In the genomic region with DNA sequence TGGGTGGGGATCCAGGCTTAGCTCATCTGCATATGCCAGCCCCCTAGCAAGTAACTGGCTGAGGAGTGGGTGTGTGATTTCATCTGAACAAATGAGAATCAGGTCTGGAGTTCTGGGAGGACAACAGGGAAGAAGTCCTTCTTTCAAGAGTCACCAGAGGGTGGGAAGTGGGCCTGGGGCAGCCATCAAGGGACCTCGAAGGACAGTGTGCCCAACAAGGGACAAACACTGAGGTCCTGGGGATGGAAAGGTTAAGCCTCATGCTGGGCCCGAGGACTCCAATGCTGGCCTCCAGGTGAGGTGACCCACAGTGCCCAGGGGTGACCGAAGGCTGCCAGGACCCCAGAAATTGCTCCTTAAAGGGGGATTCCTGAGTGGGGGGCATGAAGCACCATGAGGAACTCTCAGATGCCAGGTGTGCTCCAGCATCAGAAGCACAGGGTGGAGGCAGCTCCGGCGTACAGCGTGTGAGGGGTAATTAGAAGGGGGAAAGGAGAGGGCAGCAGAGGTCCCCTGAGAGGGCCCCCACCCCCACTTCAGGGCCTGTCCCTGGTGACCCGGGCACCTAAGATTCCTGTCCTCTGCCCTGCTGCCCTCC, we compare ENCODE assay signal across 2 cellular contexts.
TF ChIP-seq lines count a peak whose summit lies in the region.

No MANE protein-coding gene starts in this region.

TF ChIP-seq in H1, 55 proteins besides CTCF, POLR2A, EP300 and RAD21:
- TF ChIP-seq SIRT6 (IDR thresholded peaks at IDR 0.05; ENCODE audit: low read length) (no peak), ZNF274 (IDR thresholded peaks at IDR 0.05; ENCODE audit: borderline replicate concordance, extremely low read depth, low read length) (no peak), SP4 (IDR thresholded peaks at IDR 0.05; ENCODE audit: low read length) (no peak), KDM4A (IDR thresholded peaks at IDR 0.05; ENCODE audit: low read depth, low read length, severe bottlenecking) (no peak)

TF ChIP-seq in SK-N-SH treated with all-trans-retinoic acid at 6 μM for 48 hours, 23 proteins besides CTCF, POLR2A, EP300 and RAD21:
- TF ChIP-seq ARNTL (CRISPR knock-in tag; IDR thresholded peaks at IDR 0.05; ENCODE audit: borderline replicate concordance, low read depth), result no peak
- no peak for TF ChIP-seq ZNF8 (CRISPR knock-in tag; IDR thresholded peaks at IDR 0.05)
- TF ChIP-seq TCF4 (CRISPR knock-in tag; IDR thresholded peaks at IDR 0.05; ENCODE audit: borderline replicate concordance), result no peak
- TF ChIP-seq ZFP3 (CRISPR knock-in tag; IDR thresholded peaks at IDR 0.05), result no peak
- no peak for TF ChIP-seq GLIS3 (CRISPR knock-in tag; IDR thresholded peaks at IDR 0.05)
- no peak for TF ChIP-seq OSR1 (CRISPR knock-in tag; IDR thresholded peaks at IDR 0.05)
- no peak for TF ChIP-seq ESRRG (CRISPR knock-in tag; IDR thresholded peaks at IDR 0.05)
- TF ChIP-seq RARB (CRISPR knock-in tag; IDR thresholded peaks at IDR 0.05), result no peak
- no peak for TF ChIP-seq TOX (CRISPR knock-in tag; IDR thresholded peaks at IDR 0.05; ENCODE audit: borderline replicate concordance)
- no peak for TF ChIP-seq ZFP30 (CRISPR knock-in tag; IDR thresholded peaks at IDR 0.05)
- TF ChIP-seq, protein P1, sequence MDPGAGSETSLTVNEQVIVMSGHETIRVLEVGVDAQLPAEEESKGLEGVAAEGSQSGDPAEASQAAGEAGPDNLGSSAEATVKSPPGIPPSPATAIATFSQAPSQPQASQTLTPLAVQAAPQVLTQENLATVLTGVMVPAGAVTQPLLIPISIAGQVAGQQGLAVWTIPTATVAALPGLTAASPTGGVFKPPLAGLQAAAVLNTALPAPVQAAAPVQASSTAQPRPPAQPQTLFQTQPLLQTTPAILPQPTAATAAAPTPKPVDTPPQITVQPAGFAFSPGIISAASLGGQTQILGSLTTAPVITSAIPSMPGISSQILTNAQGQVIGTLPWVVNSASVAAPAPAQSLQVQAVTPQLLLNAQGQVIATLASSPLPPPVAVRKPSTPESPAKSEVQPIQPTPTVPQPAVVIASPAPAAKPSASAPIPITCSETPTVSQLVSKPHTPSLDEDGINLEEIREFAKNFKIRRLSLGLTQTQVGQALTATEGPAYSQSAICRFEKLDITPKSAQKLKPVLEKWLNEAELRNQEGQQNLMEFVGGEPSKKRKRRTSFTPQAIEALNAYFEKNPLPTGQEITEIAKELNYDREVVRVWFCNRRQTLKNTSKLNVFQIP (CRISPR knock-in tag; IDR thresholded peaks at IDR 0.05; ENCODE audit: borderline replicate concordance, low read depth), result no peak
